In genomic region chr20:25017257-25017803, GRCh38 we compare ENCODE assay signal across 11 cellular contexts. TPM values are rescaled to one million over a fixed set of nuclear protein-coding genes. Genes with fewer than 3 reads are reported as not detected.
DNase-seq lines count a peak whose midpoint lies in the region; ATAC-seq and TF ChIP-seq lines count a peak whose summit lies in the region.
"Had no signal": no experiment of that assay in that cellular context is flagged by ENCODE, and none has a peak within 500 bp of the region (broad histone marks: within the 10 kb centered on the region; RNA-seq: fewer than 3 reads in every experiment).

No MANE protein-coding gene starts in this region.

- TF ChIP-seq CTCF in heart left ventricle (IDR thresholded peaks at IDR 0.05) (no peak), PC-3 (conservative IDR thresholded peaks at IDR 0.05; ENCODE audit: low read depth, low read length) (no peak)

- H3K27ac ChIP-seq in heart left ventricle (peak overlapping the region in 1 of 12 donors; percentile 18), PC-3 (ENCODE audit: low read length) (no peak overlapping the region)

- H3K9me2 ChIP-seq in PC-3 (replicated peaks; ENCODE audit: low read length), result no peaks in the 10 kb centered on the region

- H3K9ac ChIP-seq in PC-3 (ENCODE audit: low read length), result no peak overlapping the region

- H3K36me3 Mint-ChIP-seq in T-cell, result peaks cover 59% of the 10 kb centered on the region

- H3K4me2 ChIP-seq in PC-3 (ENCODE audit: low read length), result peak overlapping the region; percentile 60

- H3K9me3 ChIP-seq in heart left ventricle (no peaks in the 10 kb centered on the region), PC-3 (ENCODE audit: low read length) (no peaks in the 10 kb centered on the region)

- no peaks in the 10 kb centered on the region for H3K4me1 Mint-ChIP-seq in T-cell
- H3K4me1 Mint-ChIP-seq: activated CD4-positive, alpha-beta memory T cell treated with anti-CD3 and anti-CD28 coated beads, Interleukin-2, amount 10 ng/mL, durations not matched to agents 7 days and 5 days had no signal

- H3K79me2 ChIP-seq in PC-3 (ENCODE audit: low read length), result no peaks in the 10 kb centered on the region

- H3K4me1 ChIP-seq in heart left ventricle (peaks cover 0 to 35% (median 6%) of the 10 kb centered on the region in 12 donors), PC-3 (ENCODE audit: insufficient read depth, low read length) (peaks cover 16% of the 10 kb centered on the region)

- TF ChIP-seq POLR2A in heart left ventricle (IDR thresholded peaks at IDR 0.05), result no peak

- CTCF ChIA-PET in PC-3 (lab: Charles Lee) (no interaction called here), T-cell (lab: Charles Lee) (no interaction called here)

- intact Hi-C loops in heart left ventricle (cut with DNase I) (loop anchor here in 1 of 10 donors (10.0 kb wide), 1 partner anchor 53 kb away; no protein-coding TSS in a partner anchor), Right ventricle myocardium inferior (cut with DNase I) (no loop called here), PC-3 (cut with micrococcal nuclease) (no loop called here)

- H3K4me3 ChIP-seq in heart left ventricle (no peak overlapping the region), PC-3 (ENCODE audit: low read length) (no peak overlapping the region)

- ATAC-seq in heart left ventricle, result no peak
- no peak for ATAC-seq in Right ventricle myocardium inferior
- peak; percentile 66 for ATAC-seq in PC-3
- no peak for ATAC-seq in T-cell (replicated peaks in 1 of 4)
- ATAC-seq in GM19463 (IDR thresholded peaks at IDR 0.05; ENCODE audit: unreplicated experiment), result no peak

- H3K27ac Mint-ChIP-seq in T-cell, result no peak overlapping the region
- H3K27ac Mint-ChIP-seq: activated CD4-positive, alpha-beta memory T cell treated with anti-CD3 and anti-CD28 coated beads, Interleukin-2, amount 10 ng/mL, durations not matched to agents 7 days and 5 days had no signal

- H3K27me3 Mint-ChIP-seq in T-cell, result no peaks in the 10 kb centered on the region
- H3K27me3 Mint-ChIP-seq: activated CD4-positive, alpha-beta memory T cell treated with anti-CD3 and anti-CD28 coated beads, Interleukin-2, amount 10 ng/mL, durations not matched to agents 7 days and 5 days had no signal

- no peaks in the 10 kb centered on the region for H4K20me1 ChIP-seq in PC-3 (ENCODE audit: low read length)

- no peaks in the 10 kb centered on the region for H3K9me3 Mint-ChIP-seq in T-cell
- H3K9me3 Mint-ChIP-seq: activated CD4-positive, alpha-beta memory T cell treated with anti-CD3 and anti-CD28 coated beads, Interleukin-2, amount 10 ng/mL, durations not matched to agents 7 days and 5 days had no signal

- H2AFZ ChIP-seq in PC-3 (ENCODE audit: low read length), result peak overlapping the region; percentile 20; the same call in 1 of the 2 replicates

- no peaks in the 10 kb centered on the region for H3F3A ChIP-seq in PC-3 (ENCODE audit: low read length, unreplicated experiment)

- no peak overlapping the region for H3K4me3 Mint-ChIP-seq in T-cell
- H3K4me3 Mint-ChIP-seq: activated CD4-positive, alpha-beta memory T cell treated with anti-CD3 and anti-CD28 coated beads, Interleukin-2, amount 10 ng/mL, durations not matched to agents 7 days and 5 days had no signal

- H3K27me3 ChIP-seq in heart left ventricle (no peaks in the 10 kb centered on the region), PC-3 (ENCODE audit: low read length) (no peaks in the 10 kb centered on the region)

- BruUV-seq in PC-3 (replicated peaks; lab: Mats Ljungman, UMichigan), result no TSS peak

- peaks cover 0 to 90% (median 77%) of the 10 kb centered on the region in 9 donors for H3K36me3 ChIP-seq in heart left ventricle
- H3K36me3 ChIP-seq in PC-3 (ENCODE audit: low read depth, low read length), result no peaks in the 10 kb centered on the region

- DNase-seq in heart left ventricle (peak in 3 of 5 donors; percentile 15 to 20 (median 20)), Right ventricle myocardium inferior (ENCODE audit: missing footprints) (no peak), PC-3 (peak; percentile 82), kidney tubule cell (ENCODE audit: low spot score) (peak; percentile 67), ureter (ENCODE audit: low spot score) (peak; percentile 66), T-cell (no peak)
- no peak for DNase-seq in stimulated activated CD4-positive, alpha-beta T cell treated with anti-CD3 and anti-CD28 coated beads, Interleukin-4, amount 100 ng/mL, for 1 hour
- DNase-seq: ACHN; activated CD4-positive, alpha-beta memory T cell treated with anti-CD3 and anti-CD28 coated beads, Interleukin-2, amount 10 ng/mL, durations not matched to agents 7 days and 5 days; amniotic stem cell had no signal

- WGBS in heart left ventricle, 4 donors, result 65 to 74% (median 71%) methylated on average over 12 to 14 of the region's 14 CpGs

- POLR2A ChIA-PET in PC-3 (lab: Charles Lee; ENCODE audit: unreplicated experiment) (no interaction called here), T-cell (lab: Charles Lee) (no interaction called here)

RNA-seq across cellular contexts. Expression of gene APMAP, which starts 24.8 kb away (rescaled TPM):
- total RNA-seq in heart left ventricle, result 10 to 100 TPM; 22.6 to 61.3 (median 31.9) TPM
- polyA plus RNA-seq in heart left ventricle, result 10 to 100 TPM; 16.2 to 58.5 TPM
- total RNA-seq in Right ventricle myocardium inferior, result 26.8 TPM
- total RNA-seq in PC-3 (2014; rRNA removed), result 134 and 137 TPM in 2 replicates
- total RNA-seq in ureter, result 74.0 TPM
- total RNA-seq in T-cell, result 10 to 100 TPM; 32.2 to 53.0 (median 49.8) TPM

RNA-seq across cellular contexts. Expression of gene ACSS1, which starts 40.6 kb away (rescaled TPM):
- total RNA-seq in heart left ventricle (100 to 1,000 TPM in 5 of 9 donors, 10 to 100 TPM in 4; 57.5 to 177 (median 104) TPM), Right ventricle myocardium inferior (135 TPM), PC-3 (2014; rRNA removed) (2.3 and 2.4 TPM in 2 replicates), ureter (33.7 TPM), T-cell (10 to 100 TPM; 39.1 to 59.6 (median 57.7) TPM)
- 10 to 100 TPM; 43.5 to 78.9 TPM for polyA plus RNA-seq in heart left ventricle

Comparison
In these comparisons a context has a peak if more than half of its experiments do, and no peak if none do; other contexts are left out.
1. DNase-seq: peak in heart left ventricle (3 of 5), PC-3 (single experiment), kidney tubule cell (single experiment) and ureter (single experiment); none in Right ventricle myocardium inferior (single experiment), T-cell (0 of 34) and stimulated activated CD4-positive, alpha-beta T cell treated with anti-CD3 and anti-CD28 coated beads, Interleukin-4, amount 100 ng/mL, for 1 hour (single experiment).
2. RNA of gene ACSS1, which starts 40.6 kb away (total RNA-seq): 135 TPM in Right ventricle myocardium inferior (single experiment), 57.5 to 177 TPM in heart left ventricle, 39.1 to 59.6 TPM in T-cell and 33.7 TPM in ureter (single experiment); 2.3 to 2.4 TPM in PC-3; every median in the first group is over 10 times any median in the second.